In genomic region chr7:35992436-35992835, GRCh38 we compare ENCODE assay signal across 22 cellular contexts.
DNase-seq lines count a peak whose midpoint lies in the region; ATAC-seq and TF ChIP-seq lines count a peak whose summit lies in the region.
"Had no signal": no experiment of that assay in that cellular context is flagged by ENCODE, and none has a peak within 500 bp of the region (broad histone marks: within the 10 kb centered on the region; RNA-seq: fewer than 3 reads in every experiment).

No MANE protein-coding gene starts in this region.

- H3K9me3 ChIP-seq in Panc1 (ENCODE audit: control insufficient read depth, insufficient read depth, low read depth, low read length) (no peaks in the 10 kb centered on the region), subcutaneous abdominal adipose tissue (ENCODE audit: control insufficient read depth in 5 of 5, low read length in 5 of 5) (no peaks in the 10 kb centered on the region), SJCRH30 (replicated peaks) (no peaks in the 10 kb centered on the region)

- intact Hi-C loops in Panc1 (cut with micrococcal nuclease; ENCODE audit: unreplicated experiment): no loop called here

- H3K27ac ChIP-seq in Panc1 (ENCODE audit: low read length) (peak overlapping the region; percentile 37), subcutaneous abdominal adipose tissue (ENCODE audit: low read depth, low read length) (peak overlapping the region; percentile 4), SJCRH30 (no peak overlapping the region)
- H3K27ac ChIP-seq: SK-N-MC had no signal

- H3K9ac ChIP-seq in subcutaneous abdominal adipose tissue (ENCODE audit: low read length in 5 of 5): no peak overlapping the region

- H3K4me3 Mint-ChIP-seq in stimulated activated naive CD8-positive, alpha-beta T cell treated with anti-CD3 and anti-CD28 coated beads, Interleukin-15, amount 100 ng/mL, for 72 hours: no peak overlapping the region
- H3K4me3 Mint-ChIP-seq: CD4-positive, alpha-beta T cell had no signal

- DNase-seq in ELR (ENCODE audit: low read depth): peak; percentile 41
- peak; percentile 90 for DNase-seq in Panc1 (ENCODE audit: low read depth, low spot score)
- peak; percentile 93 for DNase-seq in epithelial cell of esophagus (ENCODE audit: low read depth)
- no peak for DNase-seq in retina
- DNase-seq in SJCRH30: no peak
- DNase-seq in stimulated activated naive CD8-positive, alpha-beta T cell treated with anti-CD3 and anti-CD28 coated beads, Interleukin-15, amount 100 ng/mL, for 72 hours: no peak
- DNase-seq: CD4-positive, alpha-beta T cell; COR-L47; DMS79; GOT3; KG1; NCI-H1092 treated with DMSO at 0.1 percent for 48 hours; NCI-H1436 treated with DMSO at 0.1 percent for 48 hours; NCI-H1930; NCI-H2227 treated with DMSO at 0.1 percent for 48 hours; NCI-H510A; NCI-H748 treated with DMSO at 0.1 percent for 48 hours; NK-92 treated with Interleukin-12 subunit alpha and Interleukin-12 subunit beta, amount 100 ng/mL, for 24 hours; Right ventricle myocardium superior had no signal

- BruUV-seq in Panc1 (replicated peaks; lab: Mats Ljungman, UMichigan): no TSS peak

- H3K4me1 Mint-ChIP-seq in stimulated activated naive CD8-positive, alpha-beta T cell treated with anti-CD3 and anti-CD28 coated beads, Interleukin-15, amount 100 ng/mL, for 72 hours: peaks cover 6% of the 10 kb centered on the region

- no peak overlapping the region for H3K27ac Mint-ChIP-seq in stimulated activated naive CD8-positive, alpha-beta T cell treated with anti-CD3 and anti-CD28 coated beads, Interleukin-15, amount 100 ng/mL, for 72 hours
- H3K27ac Mint-ChIP-seq: CD4-positive, alpha-beta T cell had no signal

- in situ Hi-C loops in Panc1 (cut with HindIII; ENCODE audit: low pct_unique_long_range_greater_than_20kb, low sequenced_read_pairs): loop anchor here (25.0 kb wide), 2 partner anchors 120 to 320 kb away; no protein-coding TSS in a partner anchor

- H3K4me3 ChIP-seq in Panc1 (ENCODE audit: low read depth in 2 of 2, low read length in 2 of 2): no peak overlapping the region
- H3K4me3 ChIP-seq in epithelial cell of esophagus (ENCODE audit: low read length): no peak overlapping the region
- H3K4me3 ChIP-seq in subcutaneous abdominal adipose tissue (ENCODE audit: low read depth in 1 of 5, low read length in 5 of 5): no peak overlapping the region
- H3K4me3 ChIP-seq in SJCRH30: no peak overlapping the region
- H3K4me3 ChIP-seq: SK-N-MC had no signal

- no peaks in the 10 kb centered on the region for H3K27me3 ChIP-seq in Panc1 (ENCODE audit: control insufficient read depth, insufficient read depth, low read length)
- no peaks in the 10 kb centered on the region for H3K27me3 ChIP-seq in subcutaneous abdominal adipose tissue (ENCODE audit: control insufficient read depth in 5 of 5, insufficient read depth in 4 of 5, low read length in 5 of 5)
- peaks cover 12% of the 10 kb centered on the region; the same call in 1 of the 2 replicates for H3K27me3 ChIP-seq in SJCRH30

- no peaks in the 10 kb centered on the region for H3K27me3 Mint-ChIP-seq in stimulated activated naive CD8-positive, alpha-beta T cell treated with anti-CD3 and anti-CD28 coated beads, Interleukin-15, amount 100 ng/mL, for 72 hours
- H3K27me3 Mint-ChIP-seq: CD4-positive, alpha-beta T cell had no signal

- H3K36me3 ChIP-seq in Panc1 (ENCODE audit: control insufficient read depth, insufficient read depth, low read length) (no peaks in the 10 kb centered on the region), subcutaneous abdominal adipose tissue (ENCODE audit: control insufficient read depth in 5 of 5, insufficient read depth in 5 of 5, low read length in 5 of 5) (no peaks in the 10 kb centered on the region), SJCRH30 (no peaks in the 10 kb centered on the region)

- CTCF ChIA-PET in Panc1 (lab: Charles Lee): no interaction called here

- TF ChIP-seq CTCF in Panc1 (IDR thresholded peaks at IDR 0.05) (no peak), epithelial cell of esophagus (IDR thresholded peaks at IDR 0.05; ENCODE audit: insufficient read depth, low read depth, low read length, missing control alignments) (no peak)

- ATAC-seq in Panc1: peak; percentile 59
- ATAC-seq in stimulated activated naive CD8-positive, alpha-beta T cell treated with anti-CD3 and anti-CD28 coated beads, Interleukin-15, amount 100 ng/mL, for 72 hours: no peak
- ATAC-seq: HCT116 had no signal

- peaks cover 25% of the 10 kb centered on the region for H3K4me1 ChIP-seq in Panc1 (ENCODE audit: control insufficient read depth, insufficient read depth, low read length)
- H3K4me1 ChIP-seq in subcutaneous abdominal adipose tissue (ENCODE audit: control insufficient read depth in 5 of 5, insufficient read depth in 5 of 5, low read length in 5 of 5): peaks cover 3 to 40% (median 31%) of the 10 kb centered on the region in 5 donors
- H3K4me1 ChIP-seq in SJCRH30: no peaks in the 10 kb centered on the region

- POLR2A ChIA-PET in Panc1 (lab: Charles Lee): interaction anchor here (0.6 kb wide), 1 partner anchor 220 kb away, joined by 3 read pairs; no protein-coding TSS in a partner anchor

- H3K9me3 Mint-ChIP-seq in stimulated activated naive CD8-positive, alpha-beta T cell treated with anti-CD3 and anti-CD28 coated beads, Interleukin-15, amount 100 ng/mL, for 72 hours: no peaks in the 10 kb centered on the region
- H3K9me3 Mint-ChIP-seq: CD4-positive, alpha-beta T cell had no signal

Comparison
In these comparisons a context has a peak if more than half of its experiments do, and no peak if none do; other contexts are left out.
1. DNase-seq: peak in ELR (single experiment), Panc1 (single experiment) and epithelial cell of esophagus (single experiment); none in retina (single experiment), SJCRH30 (0 of 2) and stimulated activated naive CD8-positive, alpha-beta T cell treated with anti-CD3 and anti-CD28 coated beads, Interleukin-15, amount 100 ng/mL, for 72 hours (0 of 2).